In genomic region chr19:38658462-38659306, GRCh38 we compare ENCODE assay signal across 9 cellular contexts. TPM values are rescaled to one million over a fixed set of nuclear protein-coding genes. Genes with fewer than 3 reads are reported as not detected.
DNase-seq lines count a peak whose midpoint lies in the region; ATAC-seq and TF ChIP-seq lines count a peak whose summit lies in the region.
"Had no signal": no experiment of that assay in that cellular context is flagged by ENCODE, and none has a peak within 500 bp of the region (broad histone marks: within the 10 kb centered on the region; RNA-seq: fewer than 3 reads in every experiment).

No MANE protein-coding gene starts in this region.

- H4K20me1 ChIP-seq in fibroblast of lung (ENCODE audit: control insufficient read depth, extremely low read depth, insufficient read depth, low read length), result no peaks in the 10 kb centered on the region

- peak overlapping the region; percentile 99 for H3K27ac Mint-ChIP-seq in osteocyte (ENCODE audit: unreplicated experiment)

- no peak overlapping the region for H2AFZ ChIP-seq in fibroblast of lung (ENCODE audit: low read length)

- no peak for ATAC-seq in HG02885 (IDR thresholded peaks at IDR 0.05; ENCODE audit: poor library complexity, unreplicated experiment)

- peak overlapping the region; percentile 62 for H3K4me3 Mint-ChIP-seq in osteocyte (ENCODE audit: unreplicated experiment)

- peaks cover 96% of the 10 kb centered on the region for H3K4me1 Mint-ChIP-seq in osteocyte (ENCODE audit: unreplicated experiment)

- peak overlapping the region in 2 of 4 experiments; percentile 13 to 37 for H3K4me3 ChIP-seq in fibroblast of lung (replicated peaks in 1 of 4; ENCODE audit: control extremely low read depth in 1 of 4, insufficient read depth in 1 of 4, low read depth in 3 of 4, low read length in 4 of 4)
- H3K4me3 ChIP-seq: BLaER1 treated with 17β-estradiol and CSF1 and Interleukin-3, amounts not matched to agents 10 nM and 100 nM had no signal

- no peaks in the 10 kb centered on the region for H3K27me3 ChIP-seq in fibroblast of lung (ENCODE audit: control insufficient read depth, insufficient read depth, low read length)
- H3K27me3 ChIP-seq: BLaER1 treated with 17β-estradiol and CSF1 and Interleukin-3, amounts not matched to agents 10 nM and 100 nM had no signal

- H3K27me3 Mint-ChIP-seq in osteocyte (ENCODE audit: unreplicated experiment), result no peaks in the 10 kb centered on the region

- H3K79me2 ChIP-seq in fibroblast of lung (ENCODE audit: control insufficient read depth, insufficient read depth, low read length), result peaks cover 81% of the 10 kb centered on the region

- DNase-seq in NCI-H526 treated with DMSO at 0.1 percent for 48 hours (lab: John Stamatoyannopoulos, UW) (peak; percentile 8), NCI-H526 (lab: John Stamatoyannopoulos, UW) (no peak), SHP77 treated with DMSO at 0.1 percent for 48 hours (lab: John Stamatoyannopoulos, UW) (peak; percentile 75), fibroblast of lung (ENCODE audit: low read depth in 2 of 2) (peak; percentile 100), osteocyte (ENCODE audit: extremely low spot score, unreplicated experiment) (no peak), NCI-H187 treated with DMSO at 0.1 percent for 48 hours (lab: John Stamatoyannopoulos, UW) (no peak)
- DNase-seq in stimulated activated CD4-positive, alpha-beta T cell treated with anti-CD3 and anti-CD28 coated beads, Interleukin-2, amount 100 ng/mL, for 24 hours, result no peak

- H3K4me1 ChIP-seq in fibroblast of lung (ENCODE audit: control insufficient read depth, extremely low read depth, insufficient read depth, low read length), result peaks cover 53% of the 10 kb centered on the region

- H3K9me3 Mint-ChIP-seq in osteocyte (ENCODE audit: unreplicated experiment), result no peaks in the 10 kb centered on the region

- H3K9me3 ChIP-seq in fibroblast of lung (ENCODE audit: control insufficient read depth, insufficient read depth, low read depth, low read length), result no peaks in the 10 kb centered on the region
- H3K9me3 ChIP-seq: BLaER1 treated with 17β-estradiol and CSF1 and Interleukin-3, amounts not matched to agents 10 nM and 100 nM had no signal

- peaks cover 3% of the 10 kb centered on the region for H3K36me3 ChIP-seq in fibroblast of lung (ENCODE audit: control insufficient read depth, insufficient read depth, low read length)

- peak overlapping the region; percentile 88 for H3K27ac ChIP-seq in fibroblast of lung (ENCODE audit: insufficient read depth, low read length)

- peaks cover 16% of the 10 kb centered on the region for H3K36me3 Mint-ChIP-seq in osteocyte (ENCODE audit: unreplicated experiment)

- peak overlapping the region; percentile 55 for H3K9ac ChIP-seq in fibroblast of lung (ENCODE audit: insufficient read depth, low read length)
- H3K9ac ChIP-seq: BLaER1 treated with 17β-estradiol and CSF1 and Interleukin-3, amounts not matched to agents 10 nM and 100 nM had no signal

- peak overlapping the region; percentile 87 for H3K4me2 ChIP-seq in fibroblast of lung (ENCODE audit: extremely low read depth, insufficient read depth, low read length)

- TF ChIP-seq CTCF in fibroblast of lung (conservative IDR thresholded peaks at IDR 0.05 in 1 of 2, IDR thresholded peaks at IDR 0.05 in 1 of 2; ENCODE audit: low read depth in 1 of 2, low read length in 2 of 2) (no peak), osteocyte (IDR thresholded peaks at IDR 0.05) (no peak)

RNA-seq across cellular contexts. Expression of gene ACTN4, which starts 11.2 kb away (rescaled TPM):
- total RNA-seq in fibroblast of lung, result 65.0 and 127 TPM in 2 replicates
- polyA plus RNA-seq in fibroblast of lung, result 363 and 683 TPM in 2 replicates
- 608 and 1,180 TPM in 2 replicates for polyA plus RNA-seq in fibroblast of lung (2012)
- 641 and 1,577 TPM in 2 replicates for polyA minus RNA-seq in fibroblast of lung (ENCODE audit: low replicate concordance)
- total RNA-seq in osteocyte, result 525 and 560 TPM in 2 replicates

RNA-seq across cellular contexts. Expression of gene EIF3K, which starts 39.7 kb away (rescaled TPM):
- total RNA-seq in fibroblast of lung, result 198 and 334 TPM in 2 replicates
- polyA plus RNA-seq in fibroblast of lung, result 171 and 280 TPM in 2 replicates
- 288 and 298 TPM in 2 replicates for polyA plus RNA-seq in fibroblast of lung (2012)
- polyA minus RNA-seq in fibroblast of lung (ENCODE audit: low replicate concordance), result 519 and 653 TPM in 2 replicates
- total RNA-seq in osteocyte, result 258 and 262 TPM in 2 replicates

RNA-seq across cellular contexts. Expression of gene MAP4K1, which starts 40.9 kb away (rescaled TPM):
- total RNA-seq in fibroblast of lung, result under 0.01 and 0.17 TPM in 2 replicates
- polyA plus RNA-seq in fibroblast of lung, result 0.09 and 0.12 TPM in 2 replicates
- polyA plus RNA-seq in fibroblast of lung (2012), result 0.27 TPM in 1 of 2 replicates, not detected in the other
- polyA minus RNA-seq in fibroblast of lung (ENCODE audit: low replicate concordance), result not detected in 2 replicates
- 2.1 and 3.1 TPM in 2 replicates for total RNA-seq in osteocyte

Comparison
In these comparisons a context has a peak if more than half of its experiments do, and no peak if none do; other contexts are left out.
1. DNase-seq: peak in NCI-H526 treated with DMSO at 0.1 percent for 48 hours (single experiment), SHP77 treated with DMSO at 0.1 percent for 48 hours (single experiment) and fibroblast of lung (2 of 2); none in NCI-H526 (0 of 2), osteocyte (single experiment), NCI-H187 treated with DMSO at 0.1 percent for 48 hours (single experiment) and stimulated activated CD4-positive, alpha-beta T cell treated with anti-CD3 and anti-CD28 coated beads, Interleukin-2, amount 100 ng/mL, for 24 hours (0 of 2).